Comparison of ENCODE assay signal across 17 cellular contexts in genomic region chr1:33332881-33333280, GRCh38. TPM values are rescaled to one million over a fixed set of nuclear protein-coding genes. Genes with fewer than 3 reads are reported as not detected.
A peak's percentile ranks its signal among the peaks of the same experiment; 100 is the strongest.
DNase-seq lines count a peak whose midpoint lies in the region; ATAC-seq and TF ChIP-seq lines count a peak whose summit lies in the region.
"Had no signal": no experiment of that assay in that cellular context is flagged by ENCODE, and none has a peak within 500 bp of the region (broad histone marks: within the 10 kb centered on the region; RNA-seq: fewer than 3 reads in every experiment).

No MANE protein-coding gene starts in this region.

- H4K20me1 ChIP-seq in hepatocyte (ENCODE audit: insufficient read depth, poor library complexity, severe bottlenecking): peaks cover 63% of the 10 kb centered on the region

- H3K79me2 ChIP-seq in hepatocyte: peaks cover 75% of the 10 kb centered on the region

- ATAC-seq in psoas muscle: peak; percentile 45 to 74 (median 63)
- ATAC-seq in activated CD8-positive, alpha-beta memory T cell treated with anti-CD3 and anti-CD28 coated beads, Interleukin-2, amount 10 ng/mL, durations not matched to agents 7 days and 5 days: no peak
- ATAC-seq: mucosa of descending colon had no signal

- CTCF ChIA-PET in AG04450 (lab: Charles Lee): interaction anchor here (0.6 kb wide), 1 partner anchor 137 kb away, joined by 3 read pairs; no protein-coding TSS in a partner anchor
- CTCF ChIA-PET in activated CD8-positive, alpha-beta memory T cell treated with anti-CD3 and anti-CD28 coated beads, Interleukin-2, amount 10 ng/mL, durations not matched to agents 7 days and 5 days (lab: Charles Lee): no interaction called here

- no peak overlapping the region for H3K4me3 Mint-ChIP-seq in activated CD8-positive, alpha-beta memory T cell treated with anti-CD3 and anti-CD28 coated beads, Interleukin-2, amount 10 ng/mL, durations not matched to agents 7 days and 5 days
- H3K4me3 Mint-ChIP-seq: activated naive CD8-positive, alpha-beta T cell; T-helper 1 cell treated with Interleukin-12 subunit alpha and Interleukin-12 subunit beta and Interleukin-4 antibody, amounts not matched to agents 30 μg/mL and 1 μg/mL, for 36 hours had no signal

- H3K27ac ChIP-seq in AG04450 (ENCODE audit: low read depth, low read length): peak overlapping the region; percentile 39
- peak overlapping the region; percentile 80 for H3K27ac ChIP-seq in ascending aorta
- H3K27ac ChIP-seq in hepatocyte: peak overlapping the region; percentile 12
- H3K27ac ChIP-seq in psoas muscle: peak overlapping the region; percentile 98

- H3K4me1 ChIP-seq in ascending aorta (peaks cover 38 to 70% of the 10 kb centered on the region in 2 donors), hepatocyte (ENCODE audit: insufficient read depth) (peaks cover 25% of the 10 kb centered on the region), psoas muscle (peaks cover 86% of the 10 kb centered on the region)

- H3K4me3 ChIP-seq in AG04450 (ENCODE audit: low read depth, low read length) (no peak overlapping the region), ascending aorta (no peak overlapping the region), hepatocyte (no peak overlapping the region), psoas muscle (peak overlapping the region; percentile 49)
- H3K4me3 ChIP-seq: mucosa of descending colon, smooth muscle cell had no signal

- H3K9me2 ChIP-seq in hepatocyte (replicated peaks; ENCODE audit: insufficient read depth): no peaks in the 10 kb centered on the region

- H3K36me3 ChIP-seq in ascending aorta (peaks cover 54 to 57% of the 10 kb centered on the region in 2 donors), hepatocyte (replicated peaks; ENCODE audit: insufficient read depth, low read depth) (no peaks in the 10 kb centered on the region), psoas muscle (ENCODE audit: insufficient read depth in 1 of 2, low read depth in 1 of 2) (peaks cover 13 to 59% of the 10 kb centered on the region in 2 donors)

- peaks cover 24% of the 10 kb centered on the region for H3K36me3 Mint-ChIP-seq in activated CD8-positive, alpha-beta memory T cell treated with anti-CD3 and anti-CD28 coated beads, Interleukin-2, amount 10 ng/mL, durations not matched to agents 7 days and 5 days

- H3K9me3 Mint-ChIP-seq in activated CD8-positive, alpha-beta memory T cell treated with anti-CD3 and anti-CD28 coated beads, Interleukin-2, amount 10 ng/mL, durations not matched to agents 7 days and 5 days (ENCODE audit: low read depth): no peaks in the 10 kb centered on the region
- H3K9me3 Mint-ChIP-seq: T-helper 1 cell treated with Interleukin-12 subunit alpha and Interleukin-12 subunit beta and Interleukin-4 antibody, amounts not matched to agents 30 μg/mL and 1 μg/mL, for 36 hours had no signal

- no peaks in the 10 kb centered on the region for H3K27me3 ChIP-seq in AG04450 (ENCODE audit: control insufficient read depth, insufficient read depth, low read length)
- no peaks in the 10 kb centered on the region for H3K27me3 ChIP-seq in ascending aorta
- H3K27me3 ChIP-seq in hepatocyte: no peaks in the 10 kb centered on the region
- H3K27me3 ChIP-seq in psoas muscle (ENCODE audit: insufficient read depth in 3 of 3, low read length in 2 of 3): no peaks in the 10 kb centered on the region

- POLR2A ChIA-PET in AG04450 (lab: Yijun Ruan, JAX): interaction anchor here (0.7 kb wide), 1 partner anchor 17 kb away, joined by 3 read pairs; no protein-coding TSS in a partner anchor

- no peak for TF ChIP-seq CTCF in AG04450 (IDR thresholded peaks at IDR 0.05; ENCODE audit: low read depth, low read length)
- no peak for TF ChIP-seq CTCF in ascending aorta (IDR thresholded peaks at IDR 0.05)
- TF ChIP-seq CTCF in hepatocyte (IDR thresholded peaks at IDR 0.05; ENCODE audit: poor library complexity): no peak
- TF ChIP-seq CTCF in psoas muscle (IDR thresholded peaks at IDR 0.05): no peak

- DNase-seq in AG04450 (ENCODE audit: low read depth, low spot score) (no peak), ascending aorta (ENCODE audit: low spot score in 2 of 2) (peak in 1 of 2 donors; percentile 55), hepatocyte (ENCODE audit: low spot score) (no peak), psoas muscle (peak in 1 of 2 donors; percentile 78), SW 1271 (lab: John Stamatoyannopoulos, UW) (no peak), cortex of kidney (lab: John Stamatoyannopoulos, UW) (no peak)
- no peak for DNase-seq in activated CD8-positive, alpha-beta memory T cell treated with anti-CD3 and anti-CD28 coated beads, Interleukin-2, amount 10 ng/mL, durations not matched to agents 7 days and 5 days
- no peak for DNase-seq in activated naive CD4-positive, alpha-beta T cell treated with Interleukin-2 at 50 U/mL for 16 hours
- DNase-seq: activated CD4-positive, alpha-beta T cell treated with anti-CD3 and anti-CD28 coated beads, Interleukin-2, amount 50 U/mL, for 4 hours; effector memory CD4-positive, alpha-beta T cell; hippocampal formation; OCI-M1 had no signal

- WGBS in hepatocyte (ENCODE audit: low lambda C conversion rate, missing lambda C conversion rate): 94% methylated on average over 5 of the region's 5 CpGs
- 34 to 52% (median 42%) methylated on average over 5 of the region's 5 CpGs for WGBS in psoas muscle, 3 donors

- no peak overlapping the region for H2AFZ ChIP-seq in hepatocyte

- no peaks in the 10 kb centered on the region for H3K9me3 ChIP-seq in AG04450 (ENCODE audit: control insufficient read depth, insufficient read depth, low read length)
- no peaks in the 10 kb centered on the region for H3K9me3 ChIP-seq in ascending aorta
- no peaks in the 10 kb centered on the region for H3K9me3 ChIP-seq in hepatocyte (ENCODE audit: low read depth)
- no peaks in the 10 kb centered on the region for H3K9me3 ChIP-seq in psoas muscle
- H3K9me3 ChIP-seq: mucosa of descending colon had no signal

- H3K4me1 Mint-ChIP-seq in activated CD8-positive, alpha-beta memory T cell treated with anti-CD3 and anti-CD28 coated beads, Interleukin-2, amount 10 ng/mL, durations not matched to agents 7 days and 5 days: peaks cover 10% of the 10 kb centered on the region

- H3K27ac Mint-ChIP-seq in activated CD8-positive, alpha-beta memory T cell treated with anti-CD3 and anti-CD28 coated beads, Interleukin-2, amount 10 ng/mL, durations not matched to agents 7 days and 5 days: no peak overlapping the region
- H3K27ac Mint-ChIP-seq: activated naive CD8-positive, alpha-beta T cell; T-helper 1 cell treated with Interleukin-12 subunit alpha and Interleukin-12 subunit beta and Interleukin-4 antibody, amounts not matched to agents 30 μg/mL and 1 μg/mL, for 36 hours had no signal

- H3K27me3 Mint-ChIP-seq in activated CD8-positive, alpha-beta memory T cell treated with anti-CD3 and anti-CD28 coated beads, Interleukin-2, amount 10 ng/mL, durations not matched to agents 7 days and 5 days: no peaks in the 10 kb centered on the region
- H3K27me3 Mint-ChIP-seq: activated naive CD8-positive, alpha-beta T cell had no signal

- H3K4me2 ChIP-seq in hepatocyte: no peak overlapping the region
- H3K4me2 ChIP-seq: smooth muscle cell had no signal

- intact Hi-C loops in ascending aorta (cut with DNase I) (loop anchor here (1.0 to 2.0 kb wide), 2 partner anchors 14 to 34 kb away; no protein-coding TSS in a partner anchor), psoas muscle (cut with DNase I) (loop anchor here in 1 of 2 donors (5.0 kb wide), 1 partner anchor 34 kb away; no protein-coding TSS in a partner anchor)

RNA-seq across cellular contexts. Expression of gene A3GALT2, which starts 12.0 kb away (rescaled TPM):
- not detected in 2 replicates for polyA plus RNA-seq in AG04450 (2011; rRNA removed)
- polyA minus RNA-seq in AG04450 (2011; rRNA and poly(A)+ RNA removed): not detected in 2 replicates
- total RNA-seq in ascending aorta: not detected
- total RNA-seq in hepatocyte: not detected in 2 replicates
- not detected in 2 replicates for polyA plus RNA-seq in hepatocyte
- total RNA-seq in psoas muscle: not detected
- polyA plus RNA-seq in psoas muscle: not detected
- not detected for total RNA-seq in activated CD8-positive, alpha-beta memory T cell treated with anti-CD3 and anti-CD28 coated beads, Interleukin-2, amount 10 ng/mL, durations not matched to agents 7 days and 5 days
- total RNA-seq: H4, mucosa of descending colon, smooth muscle cell had no signal
- polyA plus RNA-seq: smooth muscle cell had no signal

Comparison
In these comparisons a context has a peak if more than half of its experiments do, and no peak if none do; other contexts are left out.
1. H3K27ac ChIP-seq: peak in every context shown above with its lines; median percentile 98 in psoas muscle; 80 in ascending aorta; 39 in AG04450; 12 in hepatocyte.